ENCODE assay signal across 9 cellular contexts in the genomic region with DNA sequence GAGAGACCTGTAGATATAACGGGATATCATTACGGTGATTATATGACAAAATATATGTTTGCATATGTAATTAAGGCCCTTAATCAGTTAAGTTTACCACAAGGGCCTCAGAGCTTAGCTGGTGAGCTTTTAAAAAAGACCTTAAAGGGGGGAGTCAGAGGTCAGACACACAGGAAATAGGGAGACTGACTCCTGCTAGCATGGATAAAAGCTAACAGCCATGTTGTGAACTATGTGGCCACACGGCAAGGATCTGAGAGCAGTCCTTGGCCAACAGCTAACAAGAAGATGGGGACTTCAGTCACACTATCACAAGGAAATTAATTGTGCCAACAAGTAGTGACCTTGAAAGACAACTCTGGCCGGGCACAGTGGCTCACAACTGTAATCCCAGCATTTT. TPM values are rescaled to one million over a fixed set of nuclear protein-coding genes. Genes with fewer than 3 reads are reported as not detected.
DNase-seq lines count a peak whose midpoint lies in the region; ATAC-seq, FAIRE-seq and TF ChIP-seq lines count a peak whose summit lies in the region.
"Had no signal": no experiment of that assay in that cellular context is flagged by ENCODE, and none has a peak within 500 bp of the region (broad histone marks: within the 10 kb centered on the region; RNA-seq: fewer than 3 reads in every experiment).

No MANE protein-coding gene starts in this region.

- peaks cover 1% of the 10 kb centered on the region for H3K9me3 ChIP-seq in DND-41 (ENCODE audit: insufficient read depth, low read length, severe bottlenecking)
- H3K9me3 ChIP-seq in naive thymus-derived CD4-positive, alpha-beta T cell (ENCODE audit: control insufficient read depth in 2 of 3, low read length in 3 of 3): no peaks in the 10 kb centered on the region
- H3K9me3 ChIP-seq in pancreas: no peaks in the 10 kb centered on the region

- H3K36me3 ChIP-seq in ACC112 (ENCODE audit: insufficient read depth, low read length) (peaks cover 3% of the 10 kb centered on the region; the same call in 1 of the 2 replicates), DND-41 (ENCODE audit: insufficient read depth, low read length) (peaks cover 14% of the 10 kb centered on the region), pancreas (no peaks in the 10 kb centered on the region)
- H3K36me3 ChIP-seq in naive thymus-derived CD4-positive, alpha-beta T cell (ENCODE audit: control insufficient read depth in 2 of 3, insufficient read depth in 3 of 3, low read length in 3 of 3): no peaks in the 10 kb centered on the region

- H3K4me3 ChIP-seq in ACC112 (ENCODE audit: low read depth, low read length): 0 out of 2 replicates have a peak overlapping the region, but pooled peaks have one; percentile 6
- peak overlapping the region in 1 of 2 experiments; percentile 2; a peak in 1 of 4 replicates for H3K4me3 ChIP-seq in DND-41 (ENCODE audit: low read depth in 1 of 2, low read length in 2 of 2)
- H3K4me3 ChIP-seq in naive thymus-derived CD4-positive, alpha-beta T cell (ENCODE audit: low read length): no peak overlapping the region
- no peak overlapping the region for H3K4me3 ChIP-seq in coronary artery
- H3K4me3 ChIP-seq in pancreas: no peak overlapping the region

- no peaks in the 10 kb centered on the region for H3K27me3 Mint-ChIP-seq in activated CD4-positive, alpha-beta memory T cell treated with anti-CD3 and anti-CD28 coated beads, Interleukin-2, amount 10 ng/mL, durations not matched to agents 7 days and 5 days
- no peaks in the 10 kb centered on the region for H3K27me3 Mint-ChIP-seq in naive thymus-derived CD4-positive, alpha-beta T cell

- peak overlapping the region; percentile 35 for H3K4me3 Mint-ChIP-seq in activated CD4-positive, alpha-beta memory T cell treated with anti-CD3 and anti-CD28 coated beads, Interleukin-2, amount 10 ng/mL, durations not matched to agents 7 days and 5 days
- peak overlapping the region; percentile 18 to 95 (median 76) for H3K4me3 Mint-ChIP-seq in naive thymus-derived CD4-positive, alpha-beta T cell

- H3K79me2 ChIP-seq in ACC112 (ENCODE audit: control insufficient read depth, insufficient read depth, low read length, unreplicated experiment) (peaks cover 69% of the 10 kb centered on the region), DND-41 (ENCODE audit: insufficient read depth, low read length) (peaks cover 90% of the 10 kb centered on the region)

- DNase-seq in DND-41: no peak
- no peak for DNase-seq in activated CD4-positive, alpha-beta memory T cell treated with anti-CD3 and anti-CD28 coated beads, Interleukin-2, amount 10 ng/mL, durations not matched to agents 7 days and 5 days
- DNase-seq in naive thymus-derived CD4-positive, alpha-beta T cell: no peak
- no peak for DNase-seq in HTR-8/SVneo (ENCODE audit: insufficient read length, low spot score)
- DNase-seq in coronary artery (ENCODE audit: low spot score): no peak
- DNase-seq in pancreas: no peak
- DNase-seq: NCI-H187 treated with DMSO at 0.1 percent for 48 hours had no signal

- POLR2A ChIA-PET in activated CD4-positive, alpha-beta memory T cell treated with anti-CD3 and anti-CD28 coated beads, Interleukin-2, amount 10 ng/mL, durations not matched to agents 7 days and 5 days (lab: Charles Lee): interaction anchor here (1.0 to 2.1 kb wide), 7 partner anchors 8 to 553 kb away, joined by 3 to 9 read pairs (median 4); partner anchors contain the start of genes MSL2 and PCCB
- POLR2A ChIA-PET in naive thymus-derived CD4-positive, alpha-beta T cell (lab: Charles Lee): interaction anchor here (1.0 kb wide), 1 partner anchor 113 kb away, joined by 3 read pairs; the partner anchor contains the start of gene NCK1

- peak overlapping the region; percentile 1; the same call in 1 of the 2 replicates for H3K9ac ChIP-seq in DND-41 (ENCODE audit: low read depth, low read length)

- ATAC-seq in DND-41 (ENCODE audit: insufficient read depth, low read depth) (no peak), pancreas (no peak), GM19467 (IDR thresholded peaks at IDR 0.05; ENCODE audit: unreplicated experiment) (no peak)
- ATAC-seq in naive thymus-derived CD4-positive, alpha-beta T cell: no peak

- TF ChIP-seq CTCF in DND-41 (IDR thresholded peaks at IDR 0.05; ENCODE audit: borderline replicate concordance, extremely low read depth, low read length, poor library complexity, severe bottlenecking) (no peak), coronary artery (IDR thresholded peaks at IDR 0.05) (no peak), pancreas (IDR thresholded peaks at IDR 0.05) (no peak)

- H3K4me1 ChIP-seq in ACC112 (ENCODE audit: control insufficient read depth, insufficient read depth, low read length, unreplicated experiment) (peaks cover 24% of the 10 kb centered on the region), DND-41 (ENCODE audit: insufficient read depth, low read length) (peaks cover 61% of the 10 kb centered on the region), pancreas (peaks cover 15 to 24% (median 15%) of the 10 kb centered on the region in 3 donors)
- peaks cover 24 to 26% of the 10 kb centered on the region in 2 donors for H3K4me1 ChIP-seq in naive thymus-derived CD4-positive, alpha-beta T cell (ENCODE audit: control insufficient read depth in 2 of 2, insufficient read depth in 2 of 2, low read length in 2 of 2)

- CTCF ChIA-PET in activated CD4-positive, alpha-beta memory T cell treated with anti-CD3 and anti-CD28 coated beads, Interleukin-2, amount 10 ng/mL, durations not matched to agents 7 days and 5 days (lab: Charles Lee): interaction anchor here (0.9 to 2.3 kb wide), 5 partner anchors 162 to 443 kb away, joined by 3 to 8 read pairs (median 7); no protein-coding TSS in a partner anchor
- CTCF ChIA-PET in naive thymus-derived CD4-positive, alpha-beta T cell (lab: Charles Lee): interaction anchor here (0.8 to 1.5 kb wide), 4 partner anchors 10 to 672 kb away, joined by 3 to 4 read pairs (median 3); no protein-coding TSS in a partner anchor

- no peak overlapping the region for H2AFZ ChIP-seq in ACC112 (ENCODE audit: low read length, unreplicated experiment)
- no peak overlapping the region for H2AFZ ChIP-seq in DND-41 (ENCODE audit: low read depth, low read length)

- no peak overlapping the region for H3K27ac Mint-ChIP-seq in activated CD4-positive, alpha-beta memory T cell treated with anti-CD3 and anti-CD28 coated beads, Interleukin-2, amount 10 ng/mL, durations not matched to agents 7 days and 5 days
- H3K27ac Mint-ChIP-seq in naive thymus-derived CD4-positive, alpha-beta T cell: peak overlapping the region in 7 of 9 donors; percentile 6 to 88 (median 33)

- H3K27me3 ChIP-seq in ACC112 (ENCODE audit: insufficient read depth, low read length) (no peaks in the 10 kb centered on the region), DND-41 (ENCODE audit: insufficient read depth, low read length, poor library complexity) (no peaks in the 10 kb centered on the region), pancreas (no peaks in the 10 kb centered on the region)
- H3K27me3 ChIP-seq in naive thymus-derived CD4-positive, alpha-beta T cell (ENCODE audit: control insufficient read depth in 2 of 2, insufficient read depth in 2 of 2, low read length in 2 of 2): no peaks in the 10 kb centered on the region

- peaks cover 16% of the 10 kb centered on the region for H3K36me3 Mint-ChIP-seq in activated CD4-positive, alpha-beta memory T cell treated with anti-CD3 and anti-CD28 coated beads, Interleukin-2, amount 10 ng/mL, durations not matched to agents 7 days and 5 days (ENCODE audit: low read depth)
- H3K36me3 Mint-ChIP-seq in naive thymus-derived CD4-positive, alpha-beta T cell: peaks cover 0 to 14% (median 5%) of the 10 kb centered on the region in 5 donors

- H3K27ac ChIP-seq in ACC112 (ENCODE audit: low read depth, low read length) (no peak overlapping the region), DND-41 (ENCODE audit: low read length) (peak overlapping the region; percentile 52), coronary artery (peak overlapping the region in 1 of 2 donors; percentile 23), pancreas (peak overlapping the region in 2 of 4 donors; percentile 14 to 27)
- no peak overlapping the region for H3K27ac ChIP-seq in naive thymus-derived CD4-positive, alpha-beta T cell (ENCODE audit: low read depth, low read length)

- WGBS in pancreas, 2 donors: 27 to 30% methylated on average over 4 of the region's 4 CpGs

- H3K4me2 ChIP-seq in DND-41 (ENCODE audit: insufficient read depth, low read length): peak overlapping the region; percentile 79

- intact Hi-C loops in naive thymus-derived CD4-positive, alpha-beta T cell (cut with micrococcal nuclease): loop anchor here in 1 of 2 donors (2.0 kb wide), 1 partner anchor 206 kb away; no protein-coding TSS in a partner anchor
- intact Hi-C loops in pancreas (cut with DNase I): loop anchor here in 1 of 3 donors (10.0 kb wide), 1 partner anchor 674 kb away; no protein-coding TSS in a partner anchor

- H3K9me3 Mint-ChIP-seq in activated CD4-positive, alpha-beta memory T cell treated with anti-CD3 and anti-CD28 coated beads, Interleukin-2, amount 10 ng/mL, durations not matched to agents 7 days and 5 days: no peaks in the 10 kb centered on the region
- H3K9me3 Mint-ChIP-seq in naive thymus-derived CD4-positive, alpha-beta T cell: peaks cover 0 to 5% (median 0%) of the 10 kb centered on the region in 11 donors

- H4K20me1 ChIP-seq in DND-41 (ENCODE audit: insufficient read depth, low read length): peaks cover 8% of the 10 kb centered on the region; the same call in 1 of the 2 replicates

- FAIRE-seq in HTR-8/SVneo (lab: Jason Lieb, UNC) (no peak), pancreas (lab: Jason Lieb, UNC) (no peak)

- peaks cover 54% of the 10 kb centered on the region for H3K4me1 Mint-ChIP-seq in activated CD4-positive, alpha-beta memory T cell treated with anti-CD3 and anti-CD28 coated beads, Interleukin-2, amount 10 ng/mL, durations not matched to agents 7 days and 5 days
- peaks cover 45 to 69% (median 60%) of the 10 kb centered on the region in 7 donors for H3K4me1 Mint-ChIP-seq in naive thymus-derived CD4-positive, alpha-beta T cell

RNA-seq across cellular contexts. Expression of gene STAG1, which starts 3.1 kb away (rescaled TPM):
- 10 to 100 TPM; 34.1 to 36.2 TPM for total RNA-seq in activated CD4-positive, alpha-beta memory T cell treated with anti-CD3 and anti-CD28 coated beads, Interleukin-2, amount 10 ng/mL, durations not matched to agents 7 days and 5 days
- total RNA-seq in naive thymus-derived CD4-positive, alpha-beta T cell: 10 to 100 TPM; 39.7 to 50.7 (median 43.6) TPM
- polyA plus RNA-seq in naive thymus-derived CD4-positive, alpha-beta T cell: 10 to 100 TPM; 18.5 to 19.2 TPM
- total RNA-seq in pancreas: 10 to 100 TPM; 17.2 to 24.1 (median 19.5) TPM
- 1 to 10 TPM; 6.8 to 8.3 TPM for polyA plus RNA-seq in pancreas
